ENCODE assay signal across 9 cellular contexts in the genomic region with DNA sequence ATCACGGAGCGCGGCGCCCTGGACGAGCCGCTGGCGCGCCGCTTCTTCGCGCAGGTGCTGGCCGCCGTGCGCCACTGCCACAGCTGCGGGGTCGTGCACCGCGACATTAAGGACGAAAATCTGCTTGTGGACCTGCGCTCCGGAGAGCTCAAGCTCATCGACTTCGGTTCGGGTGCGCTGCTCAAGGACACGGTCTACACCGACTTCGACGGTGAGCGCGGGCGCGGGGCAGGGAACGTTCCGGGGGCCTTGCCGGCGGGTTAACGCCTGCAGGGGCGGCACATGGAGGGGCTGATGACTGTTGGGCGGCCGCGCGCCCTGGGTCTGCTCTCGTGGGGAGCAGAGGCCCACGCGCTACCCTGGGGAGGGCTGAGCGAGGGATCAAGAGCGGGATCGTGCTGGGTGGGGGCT. TPM values are rescaled to one million over a fixed set of nuclear protein-coding genes. Genes with fewer than 3 reads are reported as not detected.
DNase-seq lines count a peak whose midpoint lies in the region; ATAC-seq, FAIRE-seq and TF ChIP-seq lines count a peak whose summit lies in the region.
"Had no signal": no experiment of that assay in that cellular context is flagged by ENCODE, and none has a peak within 500 bp of the region (broad histone marks: within the 10 kb centered on the region; RNA-seq: fewer than 3 reads in every experiment).

No MANE protein-coding gene starts in this region.

- H3K79me2 ChIP-seq in Karpas-422 (ENCODE audit: low read length), result peaks cover 7% of the 10 kb centered on the region

- POLR2A ChIA-PET in AG04449 (lab: Yijun Ruan, JAX), result interaction anchor here (1.0 to 3.8 kb wide), 2 partner anchors 9 kb away, joined by 6 to 21 read pairs; no protein-coding TSS in a partner anchor

- peak overlapping the region; percentile 78 for H3K4me2 ChIP-seq in Karpas-422 (ENCODE audit: low read depth, low read length, poor library complexity, severe bottlenecking)

- ATAC-seq in GM18519 (IDR thresholded peaks at IDR 0.05; ENCODE audit: low FRiP score, unreplicated experiment), result no peak
- no peak for ATAC-seq in GM21717 (IDR thresholded peaks at IDR 0.05; ENCODE audit: unreplicated experiment)

- no peak overlapping the region for H3K27ac ChIP-seq in Karpas-422 (ENCODE audit: low read length)

- H3K36me3 ChIP-seq in Karpas-422 (ENCODE audit: insufficient read depth, low read length) (peaks cover 15% of the 10 kb centered on the region), mucosa of stomach (ENCODE audit: control insufficient read depth, insufficient read depth, low read length) (peaks cover 13% of the 10 kb centered on the region)

- H3K4me1 ChIP-seq in Karpas-422 (ENCODE audit: low read length) (peaks cover 27% of the 10 kb centered on the region), mucosa of stomach (ENCODE audit: control insufficient read depth, insufficient read depth, low read length) (peaks cover 74% of the 10 kb centered on the region)

- peak overlapping the region; percentile 79 for H3K4me3 ChIP-seq in AG04449 (ENCODE audit: low read depth, low read length)
- H3K4me3 ChIP-seq in Karpas-422 (ENCODE audit: low read length), result peak overlapping the region; percentile 86
- H3K4me3 ChIP-seq in choroid plexus epithelial cell (ENCODE audit: low read depth, low read length), result peak overlapping the region; percentile 78
- peak overlapping the region; percentile 95 for H3K4me3 ChIP-seq in mucosa of stomach (ENCODE audit: low read length)

- peaks cover 47% of the 10 kb centered on the region for H4K20me1 ChIP-seq in Karpas-422 (ENCODE audit: insufficient read depth, low read depth, low read length)

- no peak for FAIRE-seq in HTR-8/SVneo (lab: Jason Lieb, UNC)
- FAIRE-seq: islet of Langerhans had no signal

- no peaks in the 10 kb centered on the region for H3K9me3 ChIP-seq in Karpas-422 (ENCODE audit: low read length)
- no peaks in the 10 kb centered on the region for H3K9me3 ChIP-seq in mucosa of stomach (ENCODE audit: control insufficient read depth, low read length)

- DNase-seq in AG04449 (ENCODE audit: low read depth, low spot score) (no peak), Karpas-422 (no peak), choroid plexus epithelial cell (ENCODE audit: low read depth) (peak; percentile 49), HTR-8/SVneo (ENCODE audit: insufficient read length, low spot score) (no peak), middle frontal gyrus (ENCODE audit: extremely low spot score, low spot score) (no peak)

- no peak overlapping the region for H2AFZ ChIP-seq in Karpas-422 (ENCODE audit: low read length)

- H3K27me3 ChIP-seq in Karpas-422 (ENCODE audit: low read length), result no peaks in the 10 kb centered on the region
- no peaks in the 10 kb centered on the region for H3K27me3 ChIP-seq in mucosa of stomach (ENCODE audit: control insufficient read depth, insufficient read depth, low read length)

- no peaks in the 10 kb centered on the region for H3K9me2 ChIP-seq in Karpas-422 (replicated peaks; ENCODE audit: insufficient read depth, low read length)

- CTCF ChIA-PET in AG04449 (lab: Yijun Ruan, JAX), result no interaction called here

- peak overlapping the region; percentile 91 for H3K9ac ChIP-seq in Karpas-422 (ENCODE audit: low read length)
- peak overlapping the region; percentile 93 for H3K9ac ChIP-seq in mucosa of stomach (ENCODE audit: low read length)

- TF ChIP-seq CTCF in AG04449 (IDR thresholded peaks at IDR 0.05; ENCODE audit: insufficient read depth, low read length, missing control alignments) (no peak), choroid plexus epithelial cell (conservative IDR thresholded peaks at IDR 0.05; ENCODE audit: low read depth, low read length) (no peak)

RNA-seq across cellular contexts. Expression of a gene that starts 1.0 kb away (rescaled TPM):
- 15.4 and 41.1 TPM in 2 replicates for total RNA-seq in Karpas-422 (2014; rRNA removed; shearing (Covaris generic); ENCODE audit: low replicate concordance)

RNA-seq across cellular contexts. Expression of a gene that starts 43.2 kb away (rescaled TPM):
- total RNA-seq in Karpas-422 (2014; rRNA removed; shearing (Covaris generic); ENCODE audit: low replicate concordance), result 12.7 and 34.2 TPM in 2 replicates

RNA-seq across cellular contexts. Expression of a gene that starts 43.4 kb away (rescaled TPM):
- 4.7 and 4.8 TPM in 2 replicates for total RNA-seq in Karpas-422 (2014; rRNA removed; shearing (Covaris generic); ENCODE audit: low replicate concordance)

RNA-seq across cellular contexts. Expression of a gene that starts 51.0 kb away (rescaled TPM):
- total RNA-seq in Karpas-422 (2014; rRNA removed; shearing (Covaris generic); ENCODE audit: low replicate concordance), result not detected in 2 replicates
